In genomic region chr7:1425292-1426136, GRCh38 we compare ENCODE assay signal across 1 cellular context.
TF ChIP-seq lines count a peak whose summit lies in the region.

No MANE protein-coding gene starts in this region.

TF ChIP-seq in HepG2, 621 proteins besides CTCF, POLR2A, EP300 and RAD21 (continued from another document and continues in another):
- TF ChIP-seq, protein P1, sequence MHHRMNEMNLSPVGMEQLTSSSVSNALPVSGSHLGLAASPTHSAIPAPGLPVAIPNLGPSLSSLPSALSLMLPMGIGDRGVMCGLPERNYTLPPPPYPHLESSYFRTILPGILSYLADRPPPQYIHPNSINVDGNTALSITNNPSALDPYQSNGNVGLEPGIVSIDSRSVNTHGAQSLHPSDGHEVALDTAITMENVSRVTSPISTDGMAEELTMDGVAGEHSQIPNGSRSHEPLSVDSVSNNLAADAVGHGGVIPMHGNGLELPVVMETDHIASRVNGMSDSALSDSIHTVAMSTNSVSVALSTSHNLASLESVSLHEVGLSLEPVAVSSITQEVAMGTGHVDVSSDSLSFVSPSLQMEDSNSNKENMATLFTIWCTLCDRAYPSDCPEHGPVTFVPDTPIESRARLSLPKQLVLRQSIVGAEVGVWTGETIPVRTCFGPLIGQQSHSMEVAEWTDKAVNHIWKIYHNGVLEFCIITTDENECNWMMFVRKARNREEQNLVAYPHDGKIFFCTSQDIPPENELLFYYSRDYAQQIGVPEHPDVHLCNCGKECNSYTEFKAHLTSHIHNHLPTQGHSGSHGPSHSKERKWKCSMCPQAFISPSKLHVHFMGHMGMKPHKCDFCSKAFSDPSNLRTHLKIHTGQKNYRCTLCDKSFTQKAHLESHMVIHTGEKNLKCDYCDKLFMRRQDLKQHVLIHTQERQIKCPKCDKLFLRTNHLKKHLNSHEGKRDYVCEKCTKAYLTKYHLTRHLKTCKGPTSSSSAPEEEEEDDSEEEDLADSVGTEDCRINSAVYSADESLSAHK (CRISPR knock-in tag; IDR thresholded peaks at IDR 0.05; ENCODE audit: borderline replicate concordance) = no peak
- TF ChIP-seq ARID4A (CRISPR knock-in tag; IDR thresholded peaks at IDR 0.05; ENCODE audit: borderline replicate concordance) (peak; percentile 44; the same call in 1 of the 2 replicates), YEATS4 (CRISPR knock-in tag; IDR thresholded peaks at IDR 0.05; ENCODE audit: borderline replicate concordance) (no peak), FOXC1 (CRISPR knock-in tag; IDR thresholded peaks at IDR 0.05; ENCODE audit: borderline replicate concordance) (0 out of 2 replicates have a peak, but pooled peaks have one; percentile 40), GABPA (IDR thresholded peaks at IDR 0.05; ENCODE audit: low read depth, low read length) (no peak), GABPA (CRISPR knock-in tag; IDR thresholded peaks at IDR 0.05; ENCODE audit: low read depth) (0 out of 2 replicates have a peak, but pooled peaks have one; percentile 14), GABPB1 (CRISPR knock-in tag; IDR thresholded peaks at IDR 0.05) (peak; percentile 63), ZMYM3 (CRISPR knock-in tag; IDR thresholded peaks at IDR 0.05) (no peak; the same call in 1 of the 2 replicates), ZNF138 (CRISPR knock-in tag; IDR thresholded peaks at IDR 0.05; ENCODE audit: low read depth) (no peak), ZNF275 (CRISPR knock-in tag; IDR thresholded peaks at IDR 0.05; ENCODE audit: borderline replicate concordance) (no peak), ZNF468 (CRISPR knock-in tag; IDR thresholded peaks at IDR 0.05) (no peak), ELF3 (CRISPR knock-in tag; IDR thresholded peaks at IDR 0.05) (no peak; the same call in 1 of the 2 replicates), ISX (CRISPR knock-in tag; conservative IDR thresholded peaks at IDR 0.05) (no peak), ZNF557 (CRISPR knock-in tag; IDR thresholded peaks at IDR 0.05) (no peak), DZIP1 (CRISPR knock-in tag; IDR thresholded peaks at IDR 0.05) (no peak), FOXA3 (CRISPR knock-in tag; IDR thresholded peaks at IDR 0.05) (no peak), MZF1 (CRISPR knock-in tag; IDR thresholded peaks at IDR 0.05; ENCODE audit: borderline replicate concordance) (no peak), ZNF660 (CRISPR knock-in tag; IDR thresholded peaks at IDR 0.05; ENCODE audit: borderline replicate concordance, low read depth) (no peak), SP2 (CRISPR knock-in tag; IDR thresholded peaks at IDR 0.05) (no peak)
- TF ChIP-seq, protein P2, sequence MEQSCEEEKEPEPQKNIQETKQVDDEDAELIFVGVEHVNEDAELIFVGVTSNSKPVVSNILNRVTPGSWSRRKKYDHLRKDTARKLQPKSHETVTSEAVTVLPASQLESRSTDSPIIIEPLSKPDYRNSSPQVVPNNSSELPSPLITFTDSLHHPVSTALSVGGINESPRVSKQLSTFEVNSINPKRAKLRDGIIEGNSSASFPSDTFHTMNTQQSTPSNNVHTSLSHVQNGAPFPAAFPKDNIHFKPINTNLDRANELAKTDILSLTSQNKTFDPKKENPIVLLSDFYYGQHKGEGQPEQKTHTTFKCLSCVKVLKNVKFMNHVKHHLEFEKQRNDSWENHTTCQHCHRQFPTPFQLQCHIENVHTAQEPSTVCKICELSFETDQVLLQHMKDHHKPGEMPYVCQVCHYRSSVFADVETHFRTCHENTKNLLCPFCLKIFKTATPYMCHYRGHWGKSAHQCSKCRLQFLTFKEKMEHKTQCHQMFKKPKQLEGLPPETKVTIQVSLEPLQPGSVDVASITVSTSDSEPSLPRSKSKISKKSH (CRISPR knock-in tag; IDR thresholded peaks at IDR 0.05; ENCODE audit: borderline replicate concordance) = no peak
- TF ChIP-seq, protein P3, sequence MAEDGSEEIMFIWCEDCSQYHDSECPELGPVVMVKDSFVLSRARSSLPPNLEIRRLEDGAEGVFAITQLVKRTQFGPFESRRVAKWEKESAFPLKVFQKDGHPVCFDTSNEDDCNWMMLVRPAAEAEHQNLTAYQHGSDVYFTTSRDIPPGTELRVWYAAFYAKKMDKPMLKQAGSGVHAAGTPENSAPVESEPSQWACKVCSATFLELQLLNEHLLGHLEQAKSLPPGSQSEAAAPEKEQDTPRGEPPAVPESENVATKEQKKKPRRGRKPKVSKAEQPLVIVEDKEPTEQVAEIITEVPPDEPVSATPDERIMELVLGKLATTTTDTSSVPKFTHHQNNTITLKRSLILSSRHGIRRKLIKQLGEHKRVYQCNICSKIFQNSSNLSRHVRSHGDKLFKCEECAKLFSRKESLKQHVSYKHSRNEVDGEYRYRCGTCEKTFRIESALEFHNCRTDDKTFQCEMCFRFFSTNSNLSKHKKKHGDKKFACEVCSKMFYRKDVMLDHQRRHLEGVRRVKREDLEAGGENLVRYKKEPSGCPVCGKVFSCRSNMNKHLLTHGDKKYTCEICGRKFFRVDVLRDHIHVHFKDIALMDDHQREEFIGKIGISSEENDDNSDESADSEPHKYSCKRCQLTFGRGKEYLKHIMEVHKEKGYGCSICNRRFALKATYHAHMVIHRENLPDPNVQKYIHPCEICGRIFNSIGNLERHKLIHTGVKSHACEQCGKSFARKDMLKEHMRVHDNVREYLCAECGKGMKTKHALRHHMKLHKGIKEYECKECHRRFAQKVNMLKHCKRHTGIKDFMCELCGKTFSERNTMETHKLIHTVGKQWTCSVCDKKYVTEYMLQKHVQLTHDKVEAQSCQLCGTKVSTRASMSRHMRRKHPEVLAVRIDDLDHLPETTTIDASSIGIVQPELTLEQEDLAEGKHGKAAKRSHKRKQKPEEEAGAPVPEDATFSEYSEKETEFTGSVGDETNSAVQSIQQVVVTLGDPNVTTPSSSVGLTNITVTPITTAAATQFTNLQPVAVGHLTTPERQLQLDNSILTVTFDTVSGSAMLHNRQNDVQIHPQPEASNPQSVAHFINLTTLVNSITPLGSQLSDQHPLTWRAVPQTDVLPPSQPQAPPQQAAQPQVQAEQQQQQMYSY (CRISPR knock-in tag; IDR thresholded peaks at IDR 0.05) = peak; percentile 85
- TF ChIP-seq, protein P4, sequence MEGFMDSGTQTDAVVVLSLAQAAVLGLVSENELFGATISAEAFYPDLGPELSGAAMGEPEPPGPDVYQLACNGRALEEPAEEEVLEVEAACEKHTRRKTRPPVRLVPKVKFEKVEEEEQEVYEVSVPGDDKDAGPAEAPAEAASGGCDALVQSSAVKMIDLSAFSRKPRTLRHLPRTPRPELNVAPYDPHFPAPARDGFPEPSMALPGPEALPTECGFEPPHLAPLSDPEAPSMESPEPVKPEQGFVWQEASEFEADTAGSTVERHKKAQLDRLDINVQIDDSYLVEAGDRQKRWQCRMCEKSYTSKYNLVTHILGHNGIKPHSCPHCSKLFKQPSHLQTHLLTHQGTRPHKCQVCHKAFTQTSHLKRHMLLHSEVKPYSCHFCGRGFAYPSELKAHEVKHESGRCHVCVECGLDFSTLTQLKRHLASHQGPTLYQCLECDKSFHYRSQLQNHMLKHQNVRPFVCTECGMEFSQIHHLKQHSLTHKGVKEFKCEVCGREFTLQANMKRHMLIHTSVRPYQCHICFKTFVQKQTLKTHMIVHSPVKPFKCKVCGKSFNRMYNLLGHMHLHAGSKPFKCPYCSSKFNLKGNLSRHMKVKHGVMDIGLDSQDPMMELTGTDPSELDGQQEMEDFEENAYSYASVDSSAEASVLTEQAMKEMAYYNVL (CRISPR knock-in tag; IDR thresholded peaks at IDR 0.05; ENCODE audit: borderline replicate concordance) = no peak
- TF ChIP-seq, protein P5, sequence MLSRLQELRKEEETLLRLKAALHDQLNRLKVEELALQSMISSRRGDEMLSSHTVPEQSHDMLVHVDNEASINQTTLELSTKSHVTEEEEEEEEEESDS (CRISPR knock-in tag; IDR thresholded peaks at IDR 0.05; ENCODE audit: borderline replicate concordance) = no peak
